ENCODE assay signal across 17 cellular contexts in the genomic region with DNA sequence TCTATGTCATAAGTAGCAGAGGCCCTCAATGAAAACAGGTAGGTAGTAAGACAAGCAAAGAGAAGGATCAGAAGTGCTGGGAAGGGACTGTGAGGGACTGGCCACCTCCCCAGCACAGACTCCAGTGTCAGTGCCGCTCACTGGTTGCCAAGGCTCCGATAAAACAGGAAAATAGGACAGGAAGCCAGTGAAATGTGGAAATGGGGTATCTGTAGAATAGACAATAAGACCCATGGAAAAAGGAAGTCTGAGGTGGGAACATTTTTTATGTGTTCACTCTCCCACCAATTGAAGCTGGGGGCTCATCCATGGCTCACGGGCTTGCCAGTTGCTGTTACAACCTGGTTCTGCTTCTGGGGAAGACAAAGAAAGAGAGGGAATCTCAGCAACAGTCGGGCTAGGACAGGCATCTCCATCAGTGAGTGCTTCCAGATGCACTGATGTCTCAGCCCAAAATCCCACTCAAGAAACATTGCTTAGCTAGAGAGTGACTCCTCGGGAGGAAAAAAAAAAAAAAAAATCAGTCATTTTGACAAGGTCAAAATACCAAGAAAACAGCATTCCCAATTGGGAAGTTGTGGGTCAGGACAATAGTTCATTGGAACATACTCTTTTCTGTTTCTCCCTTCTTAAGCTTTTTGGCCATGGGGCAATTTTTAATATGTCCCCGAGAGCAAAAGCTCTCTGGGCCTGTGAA. TPM values are rescaled to one million over a fixed set of nuclear protein-coding genes. Genes with fewer than 3 reads are reported as not detected.
"Had no signal": no experiment of that assay in that cellular context is flagged by ENCODE, and none has a peak within 500 bp of the region (broad histone marks: within the 10 kb centered on the region; RNA-seq: fewer than 3 reads in every experiment).

No MANE protein-coding gene starts in this region.

- H3K9me3 ChIP-seq: suprapubic skin had no signal

- ATAC-seq: activated CD4-positive, alpha-beta T cell treated with anti-CD3 and anti-CD28 coated beads for 36 hours; activated T-cell treated with anti-CD3 and anti-CD28 coated beads, Interleukin-2, amount 50 U/mL, for 4 hours; foreskin keratinocyte; natural killer cell treated with Interleukin-12 subunit alpha and Interleukin-12 subunit beta and Interleukin-15 and Interleukin-18, amount 100 ng/mL, for 72 hours; SK-N-SH treated with all-trans-retinoic acid at 6 μM for 48 hours; T-helper 17 cell had no signal

- H3K27ac ChIP-seq: cardiac muscle cell, foreskin keratinocyte, suprapubic skin had no signal

- H3K36me3 Mint-ChIP-seq: natural killer cell treated with Interleukin-12 subunit alpha and Interleukin-12 subunit beta and Interleukin-15 and Interleukin-18, amount 100 ng/mL, for 72 hours had no signal

- H3K27ac Mint-ChIP-seq: activated CD4-positive, alpha-beta memory T cell treated with anti-CD3 and anti-CD28 coated beads, Interleukin-2, amount 10 ng/mL, durations not matched to agents 7 days and 5 days; activated CD4-positive, alpha-beta T cell treated with anti-CD3 and anti-CD28 coated beads for 36 hours; natural killer cell treated with Interleukin-12 subunit alpha and Interleukin-12 subunit beta and Interleukin-15 and Interleukin-18, amount 100 ng/mL, for 72 hours; T-helper 17 cell had no signal

- H3K4me1 ChIP-seq: foreskin keratinocyte had no signal

- H3K36me3 ChIP-seq: cardiac muscle cell, suprapubic skin had no signal

- H3K9me3 Mint-ChIP-seq: activated CD4-positive, alpha-beta memory T cell treated with anti-CD3 and anti-CD28 coated beads, Interleukin-2, amount 10 ng/mL, durations not matched to agents 7 days and 5 days; activated T-cell treated with anti-CD3 and anti-CD28 coated beads, Interleukin-2, amount 50 U/mL, for 4 hours had no signal

- DNase-seq: activated CD4-positive, alpha-beta memory T cell treated with anti-CD3 and anti-CD28 coated beads, Interleukin-2, amount 10 ng/mL, durations not matched to agents 7 days and 5 days; activated CD4-positive, alpha-beta T cell treated with anti-CD3 and anti-CD28 coated beads for 36 hours; activated effector memory CD4-positive, alpha-beta T cell treated with Interleukin-2 at 50 U/mL for 16 hours; activated naive CD4-positive, alpha-beta T cell treated with anti-CD3 and anti-CD28 coated beads, Interleukin-2, amount 50 U/mL, for 16 hours; activated T-cell treated with anti-CD3 and anti-CD28 coated beads, Interleukin-2, amount 50 U/mL, for 4 hours; foreskin keratinocyte; head of caudate nucleus; retina; small intestine; stimulated activated CD4-positive, alpha-beta T cell treated with anti-CD3 and anti-CD28 coated beads, Interleukin-4, amount 100 ng/mL, for 24 hours; stimulated activated CD8-positive, alpha-beta memory T cell treated with anti-CD3 and anti-CD28 coated beads, Interleukin-4, amount 100 ng/mL, for 48 hours; stimulated activated naive CD4-positive, alpha-beta T cell treated with Interleukin-2 at 50 U/mL for 16 hours; T-helper 17 cell had no signal

- H3K4me1 Mint-ChIP-seq: activated CD4-positive, alpha-beta memory T cell treated with anti-CD3 and anti-CD28 coated beads, Interleukin-2, amount 10 ng/mL, durations not matched to agents 7 days and 5 days; activated CD4-positive, alpha-beta T cell treated with anti-CD3 and anti-CD28 coated beads for 36 hours had no signal

- H3K4me3 ChIP-seq: cardiac muscle cell, suprapubic skin had no signal

- H3K4me3 Mint-ChIP-seq: activated CD4-positive, alpha-beta memory T cell treated with anti-CD3 and anti-CD28 coated beads, Interleukin-2, amount 10 ng/mL, durations not matched to agents 7 days and 5 days; activated CD4-positive, alpha-beta T cell treated with anti-CD3 and anti-CD28 coated beads for 36 hours; activated T-cell treated with anti-CD3 and anti-CD28 coated beads, Interleukin-2, amount 50 U/mL, for 4 hours; natural killer cell treated with Interleukin-12 subunit alpha and Interleukin-12 subunit beta and Interleukin-15 and Interleukin-18, amount 100 ng/mL, for 72 hours; T-helper 17 cell had no signal

RNA-seq across cellular contexts. Expression of a gene that starts 27.6 kb away (rescaled TPM):
- total RNA-seq: activated CD4-positive, alpha-beta memory T cell treated with anti-CD3 and anti-CD28 coated beads, Interleukin-2, amount 10 ng/mL, durations not matched to agents 7 days and 5 days; activated CD4-positive, alpha-beta T cell treated with anti-CD3 and anti-CD28 coated beads for 36 hours; natural killer cell treated with Interleukin-12 subunit alpha and Interleukin-12 subunit beta and Interleukin-15 and Interleukin-18, amount 100 ng/mL, for 72 hours had no signal
